Comparison of ENCODE assay signal across 11 cellular contexts in the genomic region with DNA sequence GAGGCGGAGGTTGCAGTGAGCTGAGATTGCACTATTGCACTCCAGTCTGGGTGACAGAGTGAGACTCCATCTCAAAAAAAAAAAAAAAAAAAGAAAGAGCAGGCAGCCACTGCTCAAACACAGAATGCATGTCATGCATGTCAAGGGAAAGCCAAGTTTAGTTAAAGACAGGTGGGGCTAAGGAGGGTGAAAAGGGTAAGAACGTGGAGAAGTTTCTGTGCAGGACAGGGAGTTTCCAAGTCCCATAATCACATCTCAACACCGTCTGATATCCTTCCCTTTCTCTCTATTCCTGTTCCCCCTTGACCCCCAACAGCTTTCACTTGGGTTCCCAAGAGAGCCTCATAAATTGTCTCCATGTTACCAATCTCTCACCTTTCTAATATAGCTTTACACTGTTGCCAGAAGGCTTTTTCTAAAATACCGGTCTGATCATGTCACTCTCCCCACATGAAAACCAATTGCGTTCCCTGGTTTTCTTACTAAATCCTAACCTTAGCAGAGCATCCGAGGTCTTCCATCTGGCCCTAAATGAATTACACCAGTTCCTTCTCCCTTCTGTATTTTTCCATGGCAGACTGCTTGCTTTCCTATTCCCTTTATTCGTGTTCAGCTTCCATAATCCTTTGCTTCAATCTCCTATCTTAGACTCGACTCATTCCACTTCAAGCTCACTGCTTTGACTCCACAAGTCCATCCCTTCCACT. TPM values are rescaled to one million over a fixed set of nuclear protein-coding genes. Genes with fewer than 3 reads are reported as not detected.
A peak's percentile ranks its signal among the peaks of the same experiment; 100 is the strongest.
DNase-seq lines count a peak whose midpoint lies in the region; ATAC-seq and TF ChIP-seq lines count a peak whose summit lies in the region.
"Had no signal": no experiment of that assay in that cellular context is flagged by ENCODE, and none has a peak within 500 bp of the region (broad histone marks: within the 10 kb centered on the region; RNA-seq: fewer than 3 reads in every experiment).

No MANE protein-coding gene starts in this region.

- H3K9me3 Mint-ChIP-seq in stimulated activated memory B cell treated with anti-CD40 and anti-IgM and Interleukin-4, amounts not matched to agents 10 μg/mL and 1 μg/mL and 100 μg/mL, for 72 hours: no peaks in the 10 kb centered on the region
- H3K9me3 Mint-ChIP-seq in CD14-positive monocyte (peaks cover 0 to 2% (median 0%) of the 10 kb centered on the region in 7 donors), immature natural killer cell (no peaks in the 10 kb centered on the region)

- ATAC-seq in SK-N-SH treated with all-trans-retinoic acid at 6 μM for 48 hours: peak; percentile 7
- peak; percentile 44 for ATAC-seq in stimulated activated memory B cell treated with anti-CD40 and anti-IgM and Interleukin-4, amounts not matched to agents 10 μg/mL and 1 μg/mL and 100 μg/mL, for 72 hours

- peak overlapping the region; percentile 35 for H3K27ac Mint-ChIP-seq in stimulated activated memory B cell treated with anti-CD40 and anti-IgM and Interleukin-4, amounts not matched to agents 10 μg/mL and 1 μg/mL and 100 μg/mL, for 72 hours
- H3K27ac Mint-ChIP-seq in CD14-positive monocyte: no peak overlapping the region
- H3K27ac Mint-ChIP-seq in immature natural killer cell: no peak overlapping the region

- H3K4me3 Mint-ChIP-seq in stimulated activated memory B cell treated with anti-CD40 and anti-IgM and Interleukin-4, amounts not matched to agents 10 μg/mL and 1 μg/mL and 100 μg/mL, for 72 hours: peak overlapping the region; percentile 0
- H3K4me3 Mint-ChIP-seq in CD14-positive monocyte: no peak overlapping the region
- no peak overlapping the region for H3K4me3 Mint-ChIP-seq in immature natural killer cell

- TF ChIP-seq CTCF in fibroblast of mammary gland (conservative IDR thresholded peaks at IDR 0.05; ENCODE audit: control insufficient read depth, insufficient read depth, low read depth, low read length) (no peak), CD14-positive monocyte (IDR thresholded peaks at IDR 0.05) (no peak)

- H3K36me3 Mint-ChIP-seq in stimulated activated memory B cell treated with anti-CD40 and anti-IgM and Interleukin-4, amounts not matched to agents 10 μg/mL and 1 μg/mL and 100 μg/mL, for 72 hours: peaks cover 11% of the 10 kb centered on the region
- H3K36me3 Mint-ChIP-seq in CD14-positive monocyte (no peaks in the 10 kb centered on the region), immature natural killer cell (peaks cover 3 to 7% (median 5%) of the 10 kb centered on the region in 3 donors)

- intact Hi-C loops in CD14-positive monocyte (cut with micrococcal nuclease): no loop called here

- H3K4me3 ChIP-seq in fibroblast of mammary gland (ENCODE audit: control insufficient read depth, low read depth, low read length): no peak overlapping the region

- DNase-seq in DMS 273 (lab: John Stamatoyannopoulos, UW; ENCODE audit: unreplicated experiment) (peak; percentile 35), DMS 273 treated with DMSO at 0.1 percent for 48 hours (lab: John Stamatoyannopoulos, UW) (no peak), fibroblast of mammary gland (ENCODE audit: low read depth) (peak; percentile 39), CD14-positive monocyte (ENCODE audit: low spot score) (no peak), immature natural killer cell (no peak), medulla oblongata (ENCODE audit: extremely low spot score) (no peak)
- DNase-seq: effector CD8-positive, alpha-beta T cell; GDM1; NCI-H2227 treated with DMSO at 0.1 percent for 48 hours had no signal

- H3K4me1 Mint-ChIP-seq in stimulated activated memory B cell treated with anti-CD40 and anti-IgM and Interleukin-4, amounts not matched to agents 10 μg/mL and 1 μg/mL and 100 μg/mL, for 72 hours: peaks cover 27% of the 10 kb centered on the region
- H3K4me1 Mint-ChIP-seq in CD14-positive monocyte (peaks cover 10% of the 10 kb centered on the region), immature natural killer cell (no peaks in the 10 kb centered on the region)

- peaks cover 16% of the 10 kb centered on the region for H3K27me3 Mint-ChIP-seq in stimulated activated memory B cell treated with anti-CD40 and anti-IgM and Interleukin-4, amounts not matched to agents 10 μg/mL and 1 μg/mL and 100 μg/mL, for 72 hours
- peaks cover 0 to 12% (median 6%) of the 10 kb centered on the region in 3 donors for H3K27me3 Mint-ChIP-seq in CD14-positive monocyte (ENCODE audit: low read depth in 3 of 3)
- peaks cover 0 to 6% (median 2%) of the 10 kb centered on the region in 3 donors for H3K27me3 Mint-ChIP-seq in immature natural killer cell (ENCODE audit: low read depth in 3 of 3)

TF ChIP-seq in SK-N-SH treated with all-trans-retinoic acid at 6 μM for 48 hours, 23 proteins besides CTCF, POLR2A, EP300 and RAD21:
- TF ChIP-seq, protein P1, sequence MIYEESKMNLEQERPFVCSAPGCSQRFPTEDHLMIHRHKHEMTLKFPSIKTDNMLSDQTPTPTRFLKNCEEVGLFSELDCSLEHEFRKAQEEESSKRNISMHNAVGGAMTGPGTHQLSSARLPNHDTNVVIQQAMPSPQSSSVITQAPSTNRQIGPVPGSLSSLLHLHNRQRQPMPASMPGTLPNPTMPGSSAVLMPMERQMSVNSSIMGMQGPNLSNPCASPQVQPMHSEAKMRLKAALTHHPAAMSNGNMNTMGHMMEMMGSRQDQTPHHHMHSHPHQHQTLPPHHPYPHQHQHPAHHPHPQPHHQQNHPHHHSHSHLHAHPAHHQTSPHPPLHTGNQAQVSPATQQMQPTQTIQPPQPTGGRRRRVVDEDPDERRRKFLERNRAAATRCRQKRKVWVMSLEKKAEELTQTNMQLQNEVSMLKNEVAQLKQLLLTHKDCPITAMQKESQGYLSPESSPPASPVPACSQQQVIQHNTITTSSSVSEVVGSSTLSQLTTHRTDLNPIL (CRISPR knock-in tag; IDR thresholded peaks at IDR 0.05; ENCODE audit: low read depth): no peak
- no peak for TF ChIP-seq GLIS3 (CRISPR knock-in tag; IDR thresholded peaks at IDR 0.05)
- TF ChIP-seq ZFP3 (CRISPR knock-in tag; IDR thresholded peaks at IDR 0.05): no peak
- TF ChIP-seq ZC3H10 (CRISPR knock-in tag; IDR thresholded peaks at IDR 0.05): no peak

RNA-seq across cellular contexts. Expression of a gene that starts 37.0 kb away (rescaled TPM):
- polyA plus RNA-seq in CD14-positive monocyte: under 1 TPM; 0.24 to 0.62 TPM
- 10 to 100 TPM in 1 of 3 donors, 1 to 10 TPM in 2; 4.8 to 10.0 (median 7.0) TPM for polyA plus RNA-seq in immature natural killer cell

Comparison
In these comparisons a context has a peak if more than half of its experiments do, and no peak if none do; other contexts are left out.
1. DNase-seq: peak in DMS 273 (single experiment) and fibroblast of mammary gland (single experiment); none in DMS 273 treated with DMSO at 0.1 percent for 48 hours (single experiment), CD14-positive monocyte (single experiment), immature natural killer cell (0 of 3) and medulla oblongata (single experiment).